9 cellular contexts compared by ENCODE assay signal in the genomic region with DNA sequence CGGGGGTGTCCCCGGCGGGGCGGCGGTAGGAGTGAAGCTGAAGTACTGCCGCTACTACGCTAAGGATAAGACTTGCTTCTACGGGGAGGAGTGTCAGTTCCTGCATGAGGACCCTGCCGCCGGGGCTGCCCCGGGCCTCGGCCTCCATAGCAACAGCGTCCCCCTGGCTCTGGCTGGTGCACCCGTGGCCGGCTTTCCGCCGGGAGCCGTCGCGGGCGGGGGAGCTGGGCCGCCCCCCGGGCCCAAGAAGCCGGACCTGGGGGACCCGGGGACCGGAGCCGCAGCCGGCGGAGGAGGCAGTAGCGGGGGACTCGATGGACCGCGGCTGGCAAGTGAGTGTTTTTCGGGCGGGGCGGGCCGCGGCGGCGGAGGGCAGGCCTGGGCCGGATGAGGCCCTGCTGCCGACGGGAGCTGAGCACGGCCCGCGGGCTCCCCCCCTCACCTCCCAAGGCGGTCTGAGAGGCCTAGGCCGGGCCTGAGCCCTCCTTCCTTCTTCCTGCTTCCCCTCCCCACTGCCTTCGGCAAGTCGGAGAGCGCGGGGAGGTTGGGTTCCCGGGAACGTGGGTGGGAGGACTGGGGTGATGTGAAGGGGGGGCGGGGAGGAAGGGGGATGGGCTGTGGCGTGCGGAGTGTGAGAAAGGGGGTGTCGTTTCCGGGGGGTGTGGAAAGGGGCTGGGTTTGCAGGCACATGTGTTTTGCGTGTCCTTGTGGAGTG.
A peak's percentile ranks its signal among the peaks of the same experiment; 100 is the strongest.
DNase-seq lines count a peak whose midpoint lies in the region; ATAC-seq, FAIRE-seq and TF ChIP-seq lines count a peak whose summit lies in the region.
"Had no signal": no experiment of that assay in that cellular context is flagged by ENCODE, and none has a peak within 500 bp of the region (broad histone marks: within the 10 kb centered on the region; RNA-seq: fewer than 3 reads in every experiment).

No MANE protein-coding gene starts in this region.

- peak; percentile 33 for ATAC-seq in HG03457 (IDR thresholded peaks at IDR 0.05; ENCODE audit: unreplicated experiment)

- peak overlapping the region; percentile 99 to 100 (median 100) for H3K27ac ChIP-seq in BLaER1 treated with 17β-estradiol and CSF1 and Interleukin-3, amounts not matched to agents 10 nM and 100 nM
- peak overlapping the region; percentile 88 for H3K27ac ChIP-seq in OCI-LY3 (ENCODE audit: low read length)

- DNase-seq in GM19239 (ENCODE audit: insufficient read length, low spot score) (peak; percentile 49), erythroblast (lab: John Stamatoyannopoulos, UW) (peak; percentile 88 to 91)
- DNase-seq in activated T-cell treated with anti-CD3 and anti-CD28 coated beads, Interleukin-2, amount 50 U/mL, for 1 hour, result peak; percentile 83
- peak; percentile 88 for DNase-seq in stimulated activated CD8-positive, alpha-beta memory T cell treated with anti-CD3 and anti-CD28 coated beads, Interleukin-4, amount 100 ng/mL, for 24 hours (ENCODE audit: low read depth)

- H3K9me3 ChIP-seq in BLaER1 treated with 17β-estradiol and CSF1 and Interleukin-3, amounts not matched to agents 10 nM and 100 nM (replicated peaks in 1 of 11), result no peaks in the 10 kb centered on the region
- H3K9me3 ChIP-seq in OCI-LY3 (ENCODE audit: insufficient read depth, low read length), result no peaks in the 10 kb centered on the region
- H3K9me3 ChIP-seq in mucosa of stomach (ENCODE audit: control insufficient read depth, low read length), result no peaks in the 10 kb centered on the region

- peak overlapping the region; percentile 97 to 100 (median 100) for H3K9ac ChIP-seq in BLaER1 treated with 17β-estradiol and CSF1 and Interleukin-3, amounts not matched to agents 10 nM and 100 nM
- peak overlapping the region; percentile 89 for H3K9ac ChIP-seq in OCI-LY3 (ENCODE audit: low read length)
- peak overlapping the region; percentile 99 for H3K9ac ChIP-seq in mucosa of stomach (ENCODE audit: low read length)

- peak; percentile 83 for FAIRE-seq in GM19239 (lab: Jason Lieb, UNC)
- FAIRE-seq: endometrium had no signal

- peak overlapping the region; percentile 89 to 100 (median 96) for H3K4me3 ChIP-seq in BLaER1 treated with 17β-estradiol and CSF1 and Interleukin-3, amounts not matched to agents 10 nM and 100 nM
- H3K4me3 ChIP-seq in OCI-LY3 (ENCODE audit: low read length) (peak overlapping the region; percentile 86), mucosa of stomach (ENCODE audit: low read length) (peak overlapping the region; percentile 64)

- peaks cover 34 to 56% (median 45%) of the 10 kb centered on the region in 10 experiments for H3K4me1 ChIP-seq in BLaER1 treated with 17β-estradiol and CSF1 and Interleukin-3, amounts not matched to agents 10 nM and 100 nM
- H3K4me1 ChIP-seq in OCI-LY3 (ENCODE audit: low read length) (peaks cover 15% of the 10 kb centered on the region), mucosa of stomach (ENCODE audit: control insufficient read depth, insufficient read depth, low read length) (peaks cover 7% of the 10 kb centered on the region)

- TF ChIP-seq CTCF in OCI-LY3 (IDR thresholded peaks at IDR 0.05; ENCODE audit: low read depth, low read length), result no peak

- peaks cover 72% of the 10 kb centered on the region for H3K79me2 ChIP-seq in OCI-LY3 (ENCODE audit: low read length)

- H3K4me2 ChIP-seq in BLaER1 treated with 17β-estradiol and CSF1 and Interleukin-3, amounts not matched to agents 10 nM and 100 nM, result peak overlapping the region; percentile 50 to 98 (median 88)
- H3K4me2 ChIP-seq in OCI-LY3 (ENCODE audit: low read length), result peak overlapping the region; percentile 89

- H3K36me3 ChIP-seq in BLaER1 treated with 17β-estradiol and CSF1 and Interleukin-3, amounts not matched to agents 10 nM and 100 nM, result peaks cover 0 to 21% (median 3%) of the 10 kb centered on the region in 11 experiments; a peak in 6 of 22 replicates
- H3K36me3 ChIP-seq in OCI-LY3 (replicated peaks; ENCODE audit: low read depth, low read length), result no peaks in the 10 kb centered on the region
- no peaks in the 10 kb centered on the region for H3K36me3 ChIP-seq in mucosa of stomach (ENCODE audit: control insufficient read depth, insufficient read depth, low read length)

- no peaks in the 10 kb centered on the region for H3K27me3 ChIP-seq in BLaER1 treated with 17β-estradiol and CSF1 and Interleukin-3, amounts not matched to agents 10 nM and 100 nM
- H3K27me3 ChIP-seq in OCI-LY3 (ENCODE audit: low read depth, low read length), result no peaks in the 10 kb centered on the region
- no peaks in the 10 kb centered on the region for H3K27me3 ChIP-seq in mucosa of stomach (ENCODE audit: control insufficient read depth, insufficient read depth, low read length)

- peak overlapping the region; percentile 37 for H2AFZ ChIP-seq in OCI-LY3 (ENCODE audit: low read depth, low read length)

- TF ChIP-seq POLR2A in erythroblast (IDR thresholded peaks at IDR 0.05; ENCODE audit: low read length), result peak; percentile 37

- peaks cover 39 to 45% (median 43%) of the 10 kb centered on the region in 11 experiments for H4K20me1 ChIP-seq in BLaER1 treated with 17β-estradiol and CSF1 and Interleukin-3, amounts not matched to agents 10 nM and 100 nM
- peaks cover 41% of the 10 kb centered on the region for H4K20me1 ChIP-seq in OCI-LY3 (ENCODE audit: insufficient read depth, low read length)

Comparison
In these comparisons a context has a peak if more than half of its experiments do, and no peak if none do; other contexts are left out.
1. Peak in every context shown above with its lines: DNase-seq, ATAC-seq, H3K4me3 ChIP-seq and H3K27ac ChIP-seq.